ENCODE assay signal across 10 cellular contexts in genomic region chr13:46369506-46370268, GRCh38. TPM values are rescaled to one million over a fixed set of nuclear protein-coding genes. Genes with fewer than 3 reads are reported as not detected.
DNase-seq lines count a peak whose midpoint lies in the region; ATAC-seq and TF ChIP-seq lines count a peak whose summit lies in the region.
"Had no signal": no experiment of that assay in that cellular context is flagged by ENCODE, and none has a peak within 500 bp of the region (broad histone marks: within the 10 kb centered on the region; RNA-seq: fewer than 3 reads in every experiment).

No MANE protein-coding gene starts in this region.

- H3K27ac Mint-ChIP-seq in activated CD4-positive, alpha-beta T cell treated with anti-CD3 and anti-CD28 coated beads for 36 hours: no peak overlapping the region
- no peak overlapping the region for H3K27ac Mint-ChIP-seq in endodermal cell

- H3K36me3 ChIP-seq in transverse colon: no peaks in the 10 kb centered on the region
- H3K36me3 ChIP-seq in endodermal cell (ENCODE audit: control insufficient read depth, insufficient read depth, low read length): no peaks in the 10 kb centered on the region

- H3K4me1 ChIP-seq in transverse colon (peaks cover 0 to 47% (median 19%) of the 10 kb centered on the region in 4 donors), endodermal cell (ENCODE audit: control insufficient read depth, insufficient read depth, low read length) (no peaks in the 10 kb centered on the region)

- H3K27ac ChIP-seq in transverse colon (peak overlapping the region in 3 of 4 donors; percentile 1 to 46 (median 42)), endodermal cell (ENCODE audit: low read depth, low read length) (no peak overlapping the region)
- H3K27ac ChIP-seq: C4-2B had no signal

- no peaks in the 10 kb centered on the region for H3K27me3 ChIP-seq in transverse colon
- H3K27me3 ChIP-seq in endodermal cell (ENCODE audit: control insufficient read depth, insufficient read depth, low read length, poor library complexity, severe bottlenecking): no peaks in the 10 kb centered on the region

- WGBS in transverse colon (ENCODE audit: low coverage in 1 of 2), 2 donors: 26 to 27% methylated on average over 3 to 4 of the region's 4 CpGs
- 93 to 100% methylated on average over 3 to 4 of the region's 4 CpGs for WGBS in endodermal cell (ENCODE audit: insufficient coverage in 1 of 2, insufficient read length in 1 of 2), 2 experiments

- peaks cover 18% of the 10 kb centered on the region for H3K4me1 Mint-ChIP-seq in activated CD4-positive, alpha-beta T cell treated with anti-CD3 and anti-CD28 coated beads for 36 hours
- peaks cover 16% of the 10 kb centered on the region for H3K4me1 Mint-ChIP-seq in endodermal cell

- ATAC-seq in activated CD4-positive, alpha-beta T cell treated with anti-CD3 and anti-CD28 coated beads for 36 hours: peak; percentile 26
- peak; percentile 58 for ATAC-seq in HG03378 (IDR thresholded peaks at IDR 0.05; ENCODE audit: unreplicated experiment)

- intact Hi-C loops in activated CD4-positive, alpha-beta T cell treated with anti-CD3 and anti-CD28 coated beads for 36 hours (cut with DNase I, micrococcal nuclease): no loop called here
- intact Hi-C loops in transverse colon (cut with DNase I; ENCODE audit: low total_unique reads): no loop called here

- TF ChIP-seq CTCF in fibroblast of mammary gland (conservative IDR thresholded peaks at IDR 0.05; ENCODE audit: control insufficient read depth, insufficient read depth, low read depth, low read length): no peak
- no peak for TF ChIP-seq CTCF in transverse colon (IDR thresholded peaks at IDR 0.05)
- TF ChIP-seq CTCF in endodermal cell (conservative IDR thresholded peaks at IDR 0.05): no peak

- H3K4me3 ChIP-seq in fibroblast of mammary gland (ENCODE audit: control insufficient read depth, low read depth, low read length) (no peak overlapping the region), transverse colon (no peak overlapping the region), endodermal cell (ENCODE audit: low read length) (no peak overlapping the region)

- no peak for TF ChIP-seq POLR2A in transverse colon (IDR thresholded peaks at IDR 0.05)

- H3K27me3 Mint-ChIP-seq in activated CD4-positive, alpha-beta T cell treated with anti-CD3 and anti-CD28 coated beads for 36 hours: peaks cover 2% of the 10 kb centered on the region
- H3K27me3 Mint-ChIP-seq in endodermal cell (ENCODE audit: insufficient read depth): peaks cover 5% of the 10 kb centered on the region

- in situ Hi-C loops in transverse colon (cut with MboI; ENCODE audit: low pct_ligation_motif_present in 1 of 4, low pct_unique_long_range_greater_than_20kb in 1 of 4, low sequenced_read_pairs in 3 of 4): no loop called here

- H3K9me3 Mint-ChIP-seq in activated CD4-positive, alpha-beta T cell treated with anti-CD3 and anti-CD28 coated beads for 36 hours (ENCODE audit: low read depth): no peaks in the 10 kb centered on the region
- no peaks in the 10 kb centered on the region for H3K9me3 Mint-ChIP-seq in endodermal cell

- no peak overlapping the region for H3K4me3 Mint-ChIP-seq in activated CD4-positive, alpha-beta T cell treated with anti-CD3 and anti-CD28 coated beads for 36 hours
- no peak overlapping the region for H3K4me3 Mint-ChIP-seq in endodermal cell

- CTCF ChIA-PET in activated CD4-positive, alpha-beta T cell treated with anti-CD3 and anti-CD28 coated beads for 36 hours (lab: Charles Lee): interaction anchor here (1.6 kb wide), 1 partner anchor 35 kb away, joined by 4 read pairs; no protein-coding TSS in a partner anchor

- POLR2A ChIA-PET in activated CD4-positive, alpha-beta T cell treated with anti-CD3 and anti-CD28 coated beads for 36 hours (lab: Charles Lee): interaction anchor here (0.9 kb wide), 1 partner anchor 15 kb away, joined by 3 read pairs; no protein-coding TSS in a partner anchor

- no peak for TF ChIP-seq EP300 in transverse colon (IDR thresholded peaks at IDR 0.05; ENCODE audit: low read depth)

- DNase-seq in activated CD4-positive, alpha-beta T cell treated with anti-CD3 and anti-CD28 coated beads for 36 hours: no peak
- no peak for DNase-seq in activated CD4-positive, alpha-beta T cell treated with anti-CD3 and anti-CD28 coated beads, Interleukin-2, amount 50 U/mL, for 4 hours
- DNase-seq in fibroblast of mammary gland (ENCODE audit: low read depth): peak; percentile 95
- no peak for DNase-seq in transverse colon
- no peak for DNase-seq in NCI-H748 (lab: John Stamatoyannopoulos, UW; ENCODE audit: unreplicated experiment)
- DNase-seq in NCI-H187 (lab: John Stamatoyannopoulos, UW): no peak
- DNase-seq in endodermal cell: no peak
- DNase-seq: activated CD4-positive, alpha-beta T cell treated with anti-CD3 and anti-CD28 coated beads, Interleukin-2, amount 50 U/mL, for 48 hours had no signal

- H3K9me3 ChIP-seq in transverse colon: no peaks in the 10 kb centered on the region
- no peaks in the 10 kb centered on the region for H3K9me3 ChIP-seq in endodermal cell (ENCODE audit: control insufficient read depth, low read length)

- no peak overlapping the region for H3K9ac ChIP-seq in endodermal cell (ENCODE audit: extremely low read depth, low read length, poor library complexity, severe bottlenecking)

- H3K36me3 Mint-ChIP-seq in activated CD4-positive, alpha-beta T cell treated with anti-CD3 and anti-CD28 coated beads for 36 hours (ENCODE audit: low read depth): no peaks in the 10 kb centered on the region
- H3K36me3 Mint-ChIP-seq in endodermal cell (ENCODE audit: low read depth): no peaks in the 10 kb centered on the region

RNA-seq across cellular contexts. Expression of gene RUBCNL, which starts 17.4 kb away (rescaled TPM):
- total RNA-seq in activated CD4-positive, alpha-beta T cell treated with anti-CD3 and anti-CD28 coated beads for 36 hours: 1 to 10 TPM; 1.0 to 1.1 TPM
- 10 to 100 TPM in 3 of 4 donors, 1 to 10 TPM in 1; 2.8 to 27.2 (median 14.2) TPM for total RNA-seq in transverse colon
- 1 to 10 TPM; 3.1 to 3.6 TPM for total RNA-seq in endodermal cell
- polyA plus RNA-seq in endodermal cell (2013, experiment 1 of 2): 3.0 TPM
- polyA plus RNA-seq in endodermal cell (2013, experiment 2 of 2): 1.9 TPM
